In the genomic region with DNA sequence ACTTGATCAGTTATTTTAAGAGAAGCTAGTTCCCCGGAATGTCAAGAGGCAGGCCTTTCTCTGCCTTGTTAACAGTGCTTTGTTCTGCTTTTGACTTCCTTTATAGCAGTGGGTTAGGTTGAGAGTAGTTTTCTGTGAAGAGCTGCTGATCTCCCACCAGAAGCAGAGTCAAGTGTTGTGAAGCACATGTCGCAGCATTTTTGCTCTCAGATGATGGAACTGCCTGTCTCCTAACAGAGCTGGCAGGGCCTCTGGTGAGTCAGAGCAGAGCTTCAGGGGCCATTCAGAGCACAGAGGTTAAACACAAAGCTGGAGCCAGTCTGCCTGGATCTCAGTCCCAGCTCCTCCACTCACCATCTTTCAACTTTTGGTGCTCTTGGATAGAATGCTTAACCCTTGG, we compare ENCODE assay signal across 10 cellular contexts.
DNase-seq lines count a peak whose midpoint lies in the region; ATAC-seq, FAIRE-seq and TF ChIP-seq lines count a peak whose summit lies in the region.
"Had no signal": no experiment of that assay in that cellular context is flagged by ENCODE, and none has a peak within 500 bp of the region (broad histone marks: within the 10 kb centered on the region; RNA-seq: fewer than 3 reads in every experiment).

No MANE protein-coding gene starts in this region.

- DNase-seq in H54 (ENCODE audit: insufficient read length, low spot score) (peak; percentile 33), PC-3 (peak; percentile 71), fibroblast of the conjunctiva (ENCODE audit: low read depth) (peak; percentile 58), psoas muscle (peak; percentile 50 to 63), ecto neural progenitor cell (ENCODE audit: low spot score) (no peak)
- DNase-seq in activated naive CD8-positive, alpha-beta T cell treated with anti-CD3 and anti-CD28 coated beads, Interleukin-2, amount 50 U/mL, for 24 hours = no peak
- DNase-seq: NCI-H748 treated with DMSO at 0.1 percent for 48 hours had no signal

- H3K9me3 ChIP-seq in PC-3 (ENCODE audit: low read length) = no peaks in the 10 kb centered on the region
- no peaks in the 10 kb centered on the region for H3K9me3 ChIP-seq in psoas muscle
- H3K9me3 ChIP-seq: neutrophil had no signal

- no peak overlapping the region for H3K9ac ChIP-seq in PC-3 (ENCODE audit: low read length)

- H3K27me3 ChIP-seq in PC-3 (ENCODE audit: low read length) (no peaks in the 10 kb centered on the region), psoas muscle (ENCODE audit: insufficient read depth in 3 of 3, low read length in 2 of 3) (no peaks in the 10 kb centered on the region)
- H3K27me3 ChIP-seq: neutrophil had no signal

- H3K4me3 Mint-ChIP-seq in activated naive CD8-positive, alpha-beta T cell treated with anti-CD3 and anti-CD28 coated beads, Interleukin-2, amount 50 U/mL, for 24 hours = no peak overlapping the region

- no peaks in the 10 kb centered on the region for H3K79me2 ChIP-seq in PC-3 (ENCODE audit: low read length)

- H3K36me3 ChIP-seq in PC-3 (ENCODE audit: low read depth, low read length) = no peaks in the 10 kb centered on the region
- H3K36me3 ChIP-seq in psoas muscle (ENCODE audit: insufficient read depth in 1 of 2, low read depth in 1 of 2) = no peaks in the 10 kb centered on the region
- H3K36me3 ChIP-seq: neutrophil had no signal

- peaks cover 43% of the 10 kb centered on the region for H3K4me1 ChIP-seq in PC-3 (ENCODE audit: insufficient read depth, low read length)
- no peaks in the 10 kb centered on the region for H3K4me1 ChIP-seq in psoas muscle

- no peaks in the 10 kb centered on the region for H3K9me3 Mint-ChIP-seq in activated naive CD8-positive, alpha-beta T cell treated with anti-CD3 and anti-CD28 coated beads, Interleukin-2, amount 50 U/mL, for 24 hours

- H3K4me2 ChIP-seq in PC-3 (ENCODE audit: low read length) = peak overlapping the region; percentile 9

- CTCF ChIA-PET in PC-3 (lab: Charles Lee) = no interaction called here

- no peaks in the 10 kb centered on the region for H4K20me1 ChIP-seq in PC-3 (ENCODE audit: low read length)

- POLR2A ChIA-PET in PC-3 (lab: Charles Lee; ENCODE audit: unreplicated experiment) = interaction anchor here (0.6 kb wide), 1 partner anchor 1861 kb away, joined by 4 read pairs; no protein-coding TSS in a partner anchor

- TF ChIP-seq POLR2A in H54 (IDR thresholded peaks at IDR 0.05; ENCODE audit: low read depth, low read length) = no peak

- intact Hi-C loops in PC-3 (cut with micrococcal nuclease) (no loop called here), psoas muscle (cut with DNase I) (no loop called here)

- H2AFZ ChIP-seq in PC-3 (ENCODE audit: low read length) = peak overlapping the region; percentile 40; the same call in 1 of the 2 replicates

- no peaks in the 10 kb centered on the region for H3K27me3 Mint-ChIP-seq in activated naive CD8-positive, alpha-beta T cell treated with anti-CD3 and anti-CD28 coated beads, Interleukin-2, amount 50 U/mL, for 24 hours

- no peak overlapping the region for H3K4me3 ChIP-seq in PC-3 (ENCODE audit: low read length)
- no peak overlapping the region for H3K4me3 ChIP-seq in psoas muscle

- no peaks in the 10 kb centered on the region for H3K4me1 Mint-ChIP-seq in activated naive CD8-positive, alpha-beta T cell treated with anti-CD3 and anti-CD28 coated beads, Interleukin-2, amount 50 U/mL, for 24 hours

- no peaks in the 10 kb centered on the region for H3F3A ChIP-seq in PC-3 (ENCODE audit: low read length, unreplicated experiment)

- H3K27ac ChIP-seq in PC-3 (ENCODE audit: low read length) = peak overlapping the region; percentile 32
- no peak overlapping the region for H3K27ac ChIP-seq in psoas muscle
- H3K27ac ChIP-seq: neutrophil had no signal

- peak; percentile 70 for ATAC-seq in PC-3
- no peak for ATAC-seq in psoas muscle
- no peak for ATAC-seq in GM19397 (IDR thresholded peaks at IDR 0.05; ENCODE audit: unreplicated experiment)
- no peak for ATAC-seq in activated naive CD8-positive, alpha-beta T cell treated with anti-CD3 and anti-CD28 coated beads, Interleukin-2, amount 50 U/mL, for 24 hours

- TF ChIP-seq CTCF in PC-3 (conservative IDR thresholded peaks at IDR 0.05; ENCODE audit: low read depth, low read length) (no peak), psoas muscle (IDR thresholded peaks at IDR 0.05) (no peak)

- no TSS peak for BruUV-seq in PC-3 (replicated peaks; lab: Mats Ljungman, UMichigan)

- FAIRE-seq in H54 (lab: Jason Lieb, UNC) = peak; percentile 95
- FAIRE-seq: endothelial cell of umbilical vein had no signal

- no peak overlapping the region for H3K27ac Mint-ChIP-seq in activated naive CD8-positive, alpha-beta T cell treated with anti-CD3 and anti-CD28 coated beads, Interleukin-2, amount 50 U/mL, for 24 hours

- no peaks in the 10 kb centered on the region for H3K9me2 ChIP-seq in PC-3 (replicated peaks; ENCODE audit: low read length)

- H3K36me3 Mint-ChIP-seq in activated naive CD8-positive, alpha-beta T cell treated with anti-CD3 and anti-CD28 coated beads, Interleukin-2, amount 50 U/mL, for 24 hours (ENCODE audit: low read depth) = no peaks in the 10 kb centered on the region

- 9 to 24% (median 14%) methylated on average over 2 of the region's 2 CpGs for WGBS in psoas muscle, 3 donors

Comparison
In these comparisons a context has a peak if more than half of its experiments do, and no peak if none do; other contexts are left out.
1. DNase-seq: peak in H54 (single experiment), PC-3 (single experiment), fibroblast of the conjunctiva (single experiment) and psoas muscle (2 of 2); none in ecto neural progenitor cell (single experiment) and activated naive CD8-positive, alpha-beta T cell treated with anti-CD3 and anti-CD28 coated beads, Interleukin-2, amount 50 U/mL, for 24 hours (single experiment).